ENCODE assay signal across 12 cellular contexts in genomic region chr12:54127538-54128259, GRCh38.
A peak's percentile ranks its signal among the peaks of the same experiment; 100 is the strongest.
DNase-seq lines count a peak whose midpoint lies in the region; ATAC-seq and TF ChIP-seq lines count a peak whose summit lies in the region.
"Had no signal": no experiment of that assay in that cellular context is flagged by ENCODE, and none has a peak within 500 bp of the region (broad histone marks: within the 10 kb centered on the region; RNA-seq: fewer than 3 reads in every experiment).

No MANE protein-coding gene starts in this region.

- no peaks in the 10 kb centered on the region for H3K9me3 Mint-ChIP-seq in dendritic cell treated with granulocyte-macrophage colony-stimulating factor and Interleukin-4, amounts not matched to agents 40 ng/mL and 50 ng/mL, for 4 days
- H3K9me3 Mint-ChIP-seq in mesothelial cell of epicardium, result no peaks in the 10 kb centered on the region

- H3K4me1 ChIP-seq in HEK293 (ENCODE audit: control insufficient read depth, insufficient read depth, low read length) (peaks cover 29% of the 10 kb centered on the region), stomach (peaks cover 37 to 64% (median 55%) of the 10 kb centered on the region in 4 donors)

- TF ChIP-seq EP300 in stomach (IDR thresholded peaks at IDR 0.05), result no peak

- H3K36me3 ChIP-seq in HEK293 (ENCODE audit: control insufficient read depth in 2 of 2, insufficient read depth in 1 of 2, low read length in 2 of 2) (peaks cover 15 to 38% of the 10 kb centered on the region in 2 experiments), stomach (peaks cover 6 to 11% (median 8%) of the 10 kb centered on the region in 4 donors)

- intact Hi-C loops in dendritic cell treated with granulocyte-macrophage colony-stimulating factor and Interleukin-4, amounts not matched to agents 40 ng/mL and 50 ng/mL, for 4 days (cut with micrococcal nuclease), result loop anchor here (5.0 kb wide), 1 partner anchor 95 kb away; the partner anchor contains the start of gene HOXC5
- intact Hi-C loops in stomach (cut with DNase I; ENCODE audit: low total_unique reads), result no loop called here

- peaks cover 0 to 43% (median 0%) of the 10 kb centered on the region in 3 donors for H3K27me3 ChIP-seq in stomach

- CTCF ChIA-PET in HEK293 (lab: Yijun Ruan, JAX), result interaction anchor here (0.7 kb wide), 1 partner anchor 68 kb away, joined by 3 read pairs; no protein-coding TSS in a partner anchor

- H3K4me3 ChIP-seq in HEK293 (ENCODE audit: low read depth, low read length) (peak overlapping the region; percentile 75), stomach (peak overlapping the region; percentile 62 to 79 (median 72))

- H3K27ac Mint-ChIP-seq in dendritic cell treated with granulocyte-macrophage colony-stimulating factor and Interleukin-4, amounts not matched to agents 40 ng/mL and 50 ng/mL, for 4 days, result peak overlapping the region; percentile 71
- peak overlapping the region; percentile 94 for H3K27ac Mint-ChIP-seq in mesothelial cell of epicardium
- H3K27ac Mint-ChIP-seq: T-helper 17 cell had no signal

- 30 to 45% (median 35%) methylated on average over 16 to 19 of the region's 19 CpGs for WGBS in stomach, 5 donors

- TF ChIP-seq CTCF in HEK293 (tag by site-specific recombination; IDR thresholded peaks at IDR 0.05), result no peak
- TF ChIP-seq CTCF in mesothelial cell of epicardium (IDR thresholded peaks at IDR 0.05; ENCODE audit: unreplicated experiment), result no peak
- TF ChIP-seq CTCF in stomach (IDR thresholded peaks at IDR 0.05), result no peak

- TF ChIP-seq POLR2A in stomach (IDR thresholded peaks at IDR 0.05), result no peak

- no peak for DNase-seq in mesothelial cell of epicardium (ENCODE audit: low spot score in 2 of 2, unreplicated experiment in 2 of 2)
- DNase-seq in stomach, result no peak
- DNase-seq in stimulated activated CD4-positive, alpha-beta T cell treated with anti-CD3 and anti-CD28 coated beads, Interleukin-2, amount 100 ng/mL, for 48 hours, result no peak
- DNase-seq in activated CD4-positive, alpha-beta T cell treated with anti-CD3 and anti-CD28 coated beads, Interleukin-2, amount 50 U/mL, for 48 hours, result no peak
- DNase-seq: COR-L47, dorsolateral prefrontal cortex, hippocampal formation, T-helper 17 cell had no signal

- peak overlapping the region; percentile 99 for H3K27ac ChIP-seq in HEK293 (ENCODE audit: extremely low read depth, low read depth, low read length)
- H3K27ac ChIP-seq in stomach, result peak overlapping the region; percentile 87 to 96 (median 93)

- peaks cover 71% of the 10 kb centered on the region for H3K27me3 Mint-ChIP-seq in dendritic cell treated with granulocyte-macrophage colony-stimulating factor and Interleukin-4, amounts not matched to agents 40 ng/mL and 50 ng/mL, for 4 days
- peaks cover 11% of the 10 kb centered on the region for H3K27me3 Mint-ChIP-seq in mesothelial cell of epicardium (ENCODE audit: low read depth)

- peaks cover 6% of the 10 kb centered on the region for H3K36me3 Mint-ChIP-seq in dendritic cell treated with granulocyte-macrophage colony-stimulating factor and Interleukin-4, amounts not matched to agents 40 ng/mL and 50 ng/mL, for 4 days (ENCODE audit: low read depth)
- no peaks in the 10 kb centered on the region for H3K36me3 Mint-ChIP-seq in mesothelial cell of epicardium

- ATAC-seq in HG03108 (IDR thresholded peaks at IDR 0.05; ENCODE audit: unreplicated experiment) (no peak), GM18519 (IDR thresholded peaks at IDR 0.05; ENCODE audit: low FRiP score, unreplicated experiment) (no peak)

- peaks cover 58% of the 10 kb centered on the region for H3K4me1 Mint-ChIP-seq in dendritic cell treated with granulocyte-macrophage colony-stimulating factor and Interleukin-4, amounts not matched to agents 40 ng/mL and 50 ng/mL, for 4 days (ENCODE audit: low read depth)
- H3K4me1 Mint-ChIP-seq in mesothelial cell of epicardium, result peaks cover 80% of the 10 kb centered on the region

- H3K9me3 ChIP-seq in HEK293 (ENCODE audit: control insufficient read depth, insufficient read depth, low read depth, low read length) (no peaks in the 10 kb centered on the region), stomach (no peaks in the 10 kb centered on the region)

- H3K4me3 Mint-ChIP-seq in dendritic cell treated with granulocyte-macrophage colony-stimulating factor and Interleukin-4, amounts not matched to agents 40 ng/mL and 50 ng/mL, for 4 days, result peak overlapping the region; percentile 77
- peak overlapping the region; percentile 93 for H3K4me3 Mint-ChIP-seq in mesothelial cell of epicardium

- POLR2A ChIA-PET in HEK293 (lab: Yijun Ruan, JAX), result no interaction called here

TF ChIP-seq in HEK293, 187 proteins besides CTCF, POLR2A, EP300 and RAD21:
- peak; percentile 30; the same call in 1 of the 2 replicates for TF ChIP-seq ZXDB (tag by site-specific recombination; IDR thresholded peaks at IDR 0.05)
- TF ChIP-seq ZNF600 (tag by site-specific recombination; IDR thresholded peaks at IDR 0.05), result 0 out of 2 replicates have a peak, but pooled peaks have one; percentile 41
- TF ChIP-seq BCL11B (tag by site-specific recombination; IDR thresholded peaks at IDR 0.05; ENCODE audit: low read depth), result 0 out of 2 replicates have a peak, but pooled peaks have one; percentile 49
- TF ChIP-seq ZIC2 (tag by site-specific recombination; IDR thresholded peaks at IDR 0.05), result peak; percentile 21
- TF ChIP-seq PRDM2 (tag by site-specific recombination; IDR thresholded peaks at IDR 0.05; ENCODE audit: borderline replicate concordance), result no peak
